9 cellular contexts compared by ENCODE assay signal in the genomic region with DNA sequence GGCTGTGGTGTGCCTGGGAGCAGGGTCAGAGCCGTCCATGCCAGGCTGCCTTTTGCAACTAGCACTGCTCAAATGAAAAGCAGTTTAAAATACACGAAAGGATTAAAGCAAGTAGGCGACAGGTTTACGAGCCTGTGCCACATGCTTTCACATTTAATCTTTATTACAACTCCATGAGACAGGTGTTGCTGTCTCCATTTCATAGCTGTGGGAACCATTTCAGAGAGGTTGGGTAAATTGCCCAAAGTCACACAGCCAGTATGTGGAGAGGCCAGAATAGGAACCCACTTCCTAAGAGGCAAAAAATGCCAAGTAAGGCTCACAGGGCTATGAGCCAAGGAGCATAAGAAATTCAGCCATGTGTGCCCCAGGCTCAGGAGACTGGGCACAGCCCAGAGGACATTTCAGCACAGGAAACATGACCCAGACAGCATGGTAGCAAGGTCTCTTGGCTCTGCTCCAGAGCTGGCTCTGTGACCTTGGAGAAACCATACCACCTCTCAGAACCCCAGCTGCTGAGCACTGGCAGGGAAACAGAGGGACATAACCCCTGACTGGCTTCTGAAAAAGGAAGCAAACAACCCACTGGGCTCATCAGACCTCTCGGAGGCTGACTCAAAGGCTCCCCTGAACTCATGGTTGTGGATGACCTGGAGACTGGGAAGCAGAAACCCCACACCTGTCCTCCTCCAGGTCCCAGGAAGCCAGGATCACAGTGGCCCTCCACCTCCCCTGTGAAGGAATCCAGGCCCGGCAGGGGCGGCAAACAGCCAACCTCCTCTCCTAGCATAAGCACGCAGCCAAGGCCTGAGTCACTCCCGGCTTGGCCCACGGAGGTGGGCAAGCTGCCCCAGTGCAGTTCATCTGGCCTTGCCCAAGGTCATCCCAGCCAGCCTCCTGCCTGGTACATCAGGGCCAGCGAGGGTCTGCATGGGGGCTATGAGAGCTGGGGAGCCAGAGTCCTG. TPM values are rescaled to one million over a fixed set of nuclear protein-coding genes. Genes with fewer than 3 reads are reported as not detected.
A peak's percentile ranks its signal among the peaks of the same experiment; 100 is the strongest.
DNase-seq lines count a peak whose midpoint lies in the region; ATAC-seq and TF ChIP-seq lines count a peak whose summit lies in the region.
"Had no signal": no experiment of that assay in that cellular context is flagged by ENCODE, and none has a peak within 500 bp of the region (broad histone marks: within the 10 kb centered on the region; RNA-seq: fewer than 3 reads in every experiment).

No MANE protein-coding gene starts in this region.

- no peaks in the 10 kb centered on the region for H3K9me3 Mint-ChIP-seq in activated CD4-positive, alpha-beta memory T cell treated with anti-CD3 and anti-CD28 coated beads, Interleukin-2, amount 10 ng/mL, durations not matched to agents 7 days and 5 days

- H3K4me3 ChIP-seq in AG10803 (ENCODE audit: low read length) (no peak overlapping the region), RWPE2 (ENCODE audit: severe bottlenecking) (no peak overlapping the region), neuronal stem cell (ENCODE audit: low read length in 2 of 2) (no peak overlapping the region), OCI-LY7 (ENCODE audit: low read depth, low read length, poor library complexity, severe bottlenecking) (no peak overlapping the region)
- H3K4me3 ChIP-seq: SK-N-MC had no signal

- H3K27me3 ChIP-seq in RWPE2 (ENCODE audit: insufficient read depth, poor library complexity, severe bottlenecking) (no peaks in the 10 kb centered on the region), neuronal stem cell (ENCODE audit: control insufficient read depth in 3 of 3, insufficient read depth in 3 of 3, low read depth in 1 of 3, low read length in 3 of 3) (no peaks in the 10 kb centered on the region)

- TF ChIP-seq CTCF in AG10803 (conservative IDR thresholded peaks at IDR 0.05; ENCODE audit: low read length) = peak; percentile 18
- peak; percentile 5 for TF ChIP-seq CTCF in RWPE2 (IDR thresholded peaks at IDR 0.05; ENCODE audit: poor library complexity, severe bottlenecking)
- TF ChIP-seq CTCF in OCI-LY7 (conservative IDR thresholded peaks at IDR 0.05; ENCODE audit: low read length) = no peak

- H2BK12ac ChIP-seq in neuronal stem cell (ENCODE audit: low read length) = peak overlapping the region; percentile 67

- H3K27ac ChIP-seq in RWPE2 (ENCODE audit: poor library complexity, severe bottlenecking) (peak overlapping the region; percentile 86), neuronal stem cell (replicated peaks; ENCODE audit: low read length) (no peak overlapping the region), OCI-LY7 (ENCODE audit: low read depth, low read length, poor library complexity, severe bottlenecking) (no peak overlapping the region)
- H3K27ac ChIP-seq: SK-N-MC had no signal

- WGBS in neuronal stem cell (ENCODE audit: extremely low coverage in 2 of 2, insufficient read length in 2 of 2, insufficient replicate concordance in 1 of 2), 2 donors = no CpG with 5 or more reads among the region's 11 CpGs

- H3K9ac ChIP-seq in neuronal stem cell (ENCODE audit: low read depth, low read length, poor library complexity) = no peak overlapping the region

- H3K9me3 ChIP-seq in RWPE2 (ENCODE audit: severe bottlenecking) (no peaks in the 10 kb centered on the region), neuronal stem cell (replicated peaks in 1 of 2; ENCODE audit: control insufficient read depth in 2 of 2, insufficient read depth in 1 of 2, low read depth in 1 of 2, low read length in 2 of 2) (no peaks in the 10 kb centered on the region), OCI-LY7 (ENCODE audit: low read length) (no peaks in the 10 kb centered on the region)

- POLR2A ChIA-PET in OCI-LY7 (lab: Charles Lee) = interaction anchor here (0.8 kb wide), 1 partner anchor 100 kb away, joined by 4 read pairs; no protein-coding TSS in a partner anchor
- POLR2A ChIA-PET in activated CD4-positive, alpha-beta memory T cell treated with anti-CD3 and anti-CD28 coated beads, Interleukin-2, amount 10 ng/mL, durations not matched to agents 7 days and 5 days (lab: Charles Lee) = interaction anchor here (1.3 kb wide), 1 partner anchor 109 kb away, joined by 4 read pairs; no protein-coding TSS in a partner anchor

- H4K91ac ChIP-seq in neuronal stem cell (ENCODE audit: low read depth, low read length, poor library complexity) = no peak overlapping the region

- no peak overlapping the region for H3K4me3 Mint-ChIP-seq in activated CD4-positive, alpha-beta memory T cell treated with anti-CD3 and anti-CD28 coated beads, Interleukin-2, amount 10 ng/mL, durations not matched to agents 7 days and 5 days

- H2BK5ac ChIP-seq in neuronal stem cell (ENCODE audit: low read length) = no peak overlapping the region

- no peak overlapping the region for H3K27ac Mint-ChIP-seq in activated CD4-positive, alpha-beta memory T cell treated with anti-CD3 and anti-CD28 coated beads, Interleukin-2, amount 10 ng/mL, durations not matched to agents 7 days and 5 days

- H3K14ac ChIP-seq in neuronal stem cell (ENCODE audit: low read length) = no peak overlapping the region

- no peaks in the 10 kb centered on the region for H3K9me2 ChIP-seq in OCI-LY7 (ENCODE audit: insufficient read depth, low read length)

- H4K20me1 ChIP-seq in OCI-LY7 (ENCODE audit: insufficient read depth, low read length) = no peaks in the 10 kb centered on the region

- H2BK120ac ChIP-seq in neuronal stem cell (ENCODE audit: low read depth, low read length) = no peak overlapping the region

- H3K23ac ChIP-seq in neuronal stem cell (ENCODE audit: low read depth, low read length, poor library complexity) = no peak overlapping the region

- DNase-seq in AG10803 (ENCODE audit: low read depth) (peak; percentile 94), RWPE2 (ENCODE audit: low spot score) (peak; percentile 93), fibroblast of gingiva (ENCODE audit: low read depth) (peak; percentile 94), neuronal stem cell (ENCODE audit: low spot score) (no peak), OCI-LY7 (ENCODE audit: low spot score) (no peak), NCI-H2107 treated with DMSO at 0.1 percent for 48 hours (lab: John Stamatoyannopoulos, UW; ENCODE audit: unreplicated experiment) (no peak), midbrain (lab: John Stamatoyannopoulos, UW) (no peak)
- DNase-seq in activated CD4-positive, alpha-beta memory T cell treated with anti-CD3 and anti-CD28 coated beads, Interleukin-2, amount 10 ng/mL, durations not matched to agents 7 days and 5 days = no peak

- H3K27me3 Mint-ChIP-seq in activated CD4-positive, alpha-beta memory T cell treated with anti-CD3 and anti-CD28 coated beads, Interleukin-2, amount 10 ng/mL, durations not matched to agents 7 days and 5 days = peaks cover 8% of the 10 kb centered on the region

- CTCF ChIA-PET in OCI-LY7 (lab: Charles Lee; ENCODE audit: unreplicated experiment) = no interaction called here
- CTCF ChIA-PET in activated CD4-positive, alpha-beta memory T cell treated with anti-CD3 and anti-CD28 coated beads, Interleukin-2, amount 10 ng/mL, durations not matched to agents 7 days and 5 days (lab: Charles Lee) = interaction anchor here (0.9 to 3.9 kb wide), 4 partner anchors 105 to 283 kb away, joined by 3 to 23 read pairs (median 8); no protein-coding TSS in a partner anchor

- peak overlapping the region; percentile 84 for H3K18ac ChIP-seq in neuronal stem cell (ENCODE audit: low read length)

- H3K4me2 ChIP-seq in neuronal stem cell (ENCODE audit: insufficient read depth, low read length, poor library complexity, severe bottlenecking) (no peak overlapping the region), OCI-LY7 (ENCODE audit: low read length) (no peak overlapping the region)

- H3K79me2 ChIP-seq in OCI-LY7 (ENCODE audit: insufficient read depth, low read depth, low read length) = no peaks in the 10 kb centered on the region

- H3K4me1 Mint-ChIP-seq in activated CD4-positive, alpha-beta memory T cell treated with anti-CD3 and anti-CD28 coated beads, Interleukin-2, amount 10 ng/mL, durations not matched to agents 7 days and 5 days = peaks cover 11% of the 10 kb centered on the region

- intact Hi-C loops in OCI-LY7 (cut with micrococcal nuclease; ENCODE audit: unreplicated experiment) = no loop called here

- BruUV-seq in OCI-LY7 (replicated peaks; lab: Mats Ljungman, UMichigan) = no TSS peak

- no peak overlapping the region for H2BK15ac ChIP-seq in neuronal stem cell (ENCODE audit: low read length)

- H3K36me3 ChIP-seq in RWPE2 (ENCODE audit: low read depth) = no peaks in the 10 kb centered on the region; the same call in none of the 2 replicates
- H3K36me3 ChIP-seq in neuronal stem cell (replicated peaks in 1 of 2; ENCODE audit: control insufficient read depth in 2 of 2, insufficient read depth in 2 of 2, low read length in 2 of 2) = peaks cover 0 to 19% of the 10 kb centered on the region in 2 donors
- no peaks in the 10 kb centered on the region for H3K36me3 ChIP-seq in OCI-LY7 (ENCODE audit: insufficient read depth, low read length)

- ATAC-seq in RWPE2 (ENCODE audit: low read depth) = peak; percentile 80

- no peaks in the 10 kb centered on the region for H3K36me3 Mint-ChIP-seq in activated CD4-positive, alpha-beta memory T cell treated with anti-CD3 and anti-CD28 coated beads, Interleukin-2, amount 10 ng/mL, durations not matched to agents 7 days and 5 days (ENCODE audit: low read depth)

- no peak overlapping the region for H3K4ac ChIP-seq in neuronal stem cell (ENCODE audit: low read length)

- H3K4me1 ChIP-seq in RWPE2 (ENCODE audit: insufficient read depth, poor library complexity, severe bottlenecking) (peaks cover 36% of the 10 kb centered on the region), neuronal stem cell (ENCODE audit: control insufficient read depth in 2 of 2, insufficient read depth in 1 of 2, low read depth in 1 of 2, low read length in 2 of 2) (peaks cover 15 to 17% of the 10 kb centered on the region in 2 donors), OCI-LY7 (ENCODE audit: insufficient read depth, low read length, poor library complexity, severe bottlenecking) (no peaks in the 10 kb centered on the region)

- H3K79me1 ChIP-seq in neuronal stem cell (ENCODE audit: low read depth, low read length) = peaks cover 3% of the 10 kb centered on the region

- H2AK5ac ChIP-seq in neuronal stem cell (ENCODE audit: low read depth, low read length) = peak overlapping the region; percentile 51

- H2AFZ ChIP-seq in neuronal stem cell (ENCODE audit: low read length) (no peak overlapping the region), OCI-LY7 (ENCODE audit: low read length) (no peak overlapping the region)

- H4K8ac ChIP-seq in neuronal stem cell (ENCODE audit: low read depth, low read length) = no peak overlapping the region

RNA-seq across cellular contexts. Expression of a gene that starts 40.3 kb away (rescaled TPM):
- polyA plus RNA-seq in neuronal stem cell (2013, experiment 1 of 2) = 21.6 TPM
- polyA plus RNA-seq in neuronal stem cell (2013, experiment 2 of 2) = 19.9 TPM
- total RNA-seq in OCI-LY7 (2014; rRNA removed; shearing (Covaris generic)) = 46.3 and 50.3 TPM in 2 replicates
- total RNA-seq in OCI-LY7 (2022) = 57.3 and 73.5 TPM in 2 replicates
- 10 to 100 TPM; 30.8 to 35.3 TPM for total RNA-seq in activated CD4-positive, alpha-beta memory T cell treated with anti-CD3 and anti-CD28 coated beads, Interleukin-2, amount 10 ng/mL, durations not matched to agents 7 days and 5 days

Comparison
In these comparisons a context has a peak if more than half of its experiments do, and no peak if none do; other contexts are left out.
1. DNase-seq: peak in AG10803 (single experiment), RWPE2 (single experiment) and fibroblast of gingiva (single experiment); none in neuronal stem cell (single experiment), OCI-LY7 (single experiment), NCI-H2107 treated with DMSO at 0.1 percent for 48 hours (single experiment), activated CD4-positive, alpha-beta memory T cell treated with anti-CD3 and anti-CD28 coated beads, Interleukin-2, amount 10 ng/mL, durations not matched to agents 7 days and 5 days (single experiment) and midbrain (single experiment).